In genomic region chr4:54277691-54278090, GRCh38 we compare ENCODE assay signal across 8 cellular contexts. TPM values are rescaled to one million over a fixed set of nuclear protein-coding genes. Genes with fewer than 3 reads are reported as not detected.
DNase-seq lines count a peak whose midpoint lies in the region; ATAC-seq, FAIRE-seq and TF ChIP-seq lines count a peak whose summit lies in the region.

No MANE protein-coding gene starts in this region.

- H3K36me3 ChIP-seq in right lobe of liver (no peaks in the 10 kb centered on the region), HepG2 (replicated peaks in 1 of 2; ENCODE audit: control insufficient read depth in 1 of 2, insufficient read depth in 2 of 2, low read length in 2 of 2) (no peaks in the 10 kb centered on the region), HUES6 (ENCODE audit: control insufficient read depth, insufficient read depth, low read length) (peaks cover 36% of the 10 kb centered on the region; the same call in 1 of the 2 replicates), aorta (ENCODE audit: control insufficient read depth in 1 of 2, insufficient read depth in 2 of 2, low read length in 1 of 2) (peaks cover 2 to 8% of the 10 kb centered on the region in 2 donors)

- H3K4me3 ChIP-seq in right lobe of liver (no peak overlapping the region), HepG2 (replicated peaks in 1 of 3; ENCODE audit: insufficient read depth in 1 of 3, low read depth in 2 of 3, low read length in 3 of 3) (no peak overlapping the region), HUES6 (ENCODE audit: low read depth, low read length) (peak overlapping the region; percentile 38), epithelial cell of esophagus (ENCODE audit: low read length) (no peak overlapping the region), aorta (ENCODE audit: low read length in 2 of 2) (no peak overlapping the region)

- H3K4me2 ChIP-seq in HepG2 (ENCODE audit: low read depth, low read length): no peak overlapping the region

- H3K27ac ChIP-seq in right lobe of liver (no peak overlapping the region), HepG2 (ENCODE audit: extremely low read length, insufficient read depth, low read length) (no peak overlapping the region), HUES6 (ENCODE audit: low read depth, low read length) (no peak overlapping the region), aorta (ENCODE audit: low read depth in 1 of 2, low read length in 2 of 2) (peak overlapping the region in 1 of 2 donors; percentile 91)

- WGBS in right lobe of liver (ENCODE audit: insufficient coverage, low coverage, low lambda C conversion rate, missing lambda C conversion rate): 43% methylated on average over 1 of the region's 1 CpG
- 0% methylated on average over 1 of the region's 1 CpG for WGBS in HepG2 (ENCODE audit: low lambda C conversion rate)
- 1 to 3% methylated on average over 1 of the region's 1 CpG for WGBS in aorta, 2 donors

- intact Hi-C loops in right lobe of liver (cut with DNase I): no loop called here
- intact Hi-C loops in HepG2 (cut with micrococcal nuclease; ENCODE audit: unreplicated experiment): no loop called here
- intact Hi-C loops in aorta (cut with DNase I): no loop called here

- no peak for FAIRE-seq in HepG2 (lab: Jason Lieb, UNC)

- H4K20me1 ChIP-seq in HepG2 (ENCODE audit: insufficient read depth, low read length): no peaks in the 10 kb centered on the region

- no peak for TF ChIP-seq RAD21 in HepG2 (CRISPR knock-in tag; IDR thresholded peaks at IDR 0.05)

- no peaks in the 10 kb centered on the region for H3K79me2 ChIP-seq in HepG2 (ENCODE audit: insufficient read depth, low read length)

- TF ChIP-seq CTCF in right lobe of liver (IDR thresholded peaks at IDR 0.05) (no peak), HepG2 (CRISPR knock-in tag; IDR thresholded peaks at IDR 0.05) (no peak), epithelial cell of esophagus (IDR thresholded peaks at IDR 0.05; ENCODE audit: insufficient read depth, low read depth, low read length, missing control alignments) (no peak)

- no peak overlapping the region for H2AFZ ChIP-seq in HepG2 (ENCODE audit: low read length)

- H3K9ac ChIP-seq in HepG2 (ENCODE audit: insufficient read depth, low read depth, low read length) (no peak overlapping the region), HUES6 (ENCODE audit: low read length) (no peak overlapping the region)

- ATAC-seq in right lobe of liver: peak in 3 of 4 donors; percentile 28 to 42 (median 36)
- ATAC-seq in HepG2: no peak
- ATAC-seq in aorta (ENCODE audit: low FRiP score): peak; percentile 15

- no TSS peak for BruUV-seq in HepG2 (replicated peaks; lab: Mats Ljungman, UMichigan)

- POLR2A ChIA-PET in HepG2 (lab: Yijun Ruan, JAX): no interaction called here

- no peak for DNase-seq in right lobe of liver
- no peak for DNase-seq in HepG2 (ENCODE audit: low spot score)
- peak; percentile 87 for DNase-seq in epithelial cell of esophagus (ENCODE audit: low read depth)
- DNase-seq in aorta: no peak
- no peak for DNase-seq in effector CD8-positive, alpha-beta T cell (lab: John Stamatoyannopoulos, UW)
- no peak for DNase-seq in NCI-H2227 (lab: John Stamatoyannopoulos, UW; ENCODE audit: unreplicated experiment)
- no peak for DNase-seq in stimulated activated CD4-positive, alpha-beta T cell treated with anti-CD3 and anti-CD28 coated beads, Interleukin-4, amount 100 ng/mL, for 1 hour

- H3K27me3 ChIP-seq in right lobe of liver: no peaks in the 10 kb centered on the region
- no peaks in the 10 kb centered on the region for H3K27me3 ChIP-seq in HepG2 (ENCODE audit: control insufficient read depth in 1 of 2, insufficient read depth in 2 of 2, low read length in 2 of 2)
- peaks cover 14% of the 10 kb centered on the region; the same call in 1 of the 2 replicates for H3K27me3 ChIP-seq in HUES6 (ENCODE audit: control insufficient read depth, insufficient read depth, low read length)
- H3K27me3 ChIP-seq in aorta (ENCODE audit: control insufficient read depth in 1 of 2, insufficient read depth in 2 of 2, low read length in 1 of 2): no peaks in the 10 kb centered on the region

- H3K4me1 ChIP-seq in right lobe of liver (no peaks in the 10 kb centered on the region), HepG2 (ENCODE audit: insufficient read depth, low read length) (no peaks in the 10 kb centered on the region), HUES6 (ENCODE audit: control insufficient read depth, insufficient read depth, low read length) (peaks cover 36% of the 10 kb centered on the region), aorta (ENCODE audit: control insufficient read depth in 1 of 2, insufficient read depth in 2 of 2, low read length in 2 of 2) (peaks cover 6 to 14% of the 10 kb centered on the region in 2 donors)

- H3K9me3 ChIP-seq in right lobe of liver (no peaks in the 10 kb centered on the region), HepG2 (ENCODE audit: low read length) (peaks cover 6% of the 10 kb centered on the region), HUES6 (ENCODE audit: control insufficient read depth, insufficient read depth, low read depth, low read length) (peaks cover 19% of the 10 kb centered on the region), aorta (ENCODE audit: control insufficient read depth, low read length) (no peaks in the 10 kb centered on the region)

- TF ChIP-seq EP300 in HepG2 (IDR thresholded peaks at IDR 0.05; ENCODE audit: low read depth in 2 of 2, low read length in 2 of 2) (no peak), HepG2 (CRISPR knock-in tag; IDR thresholded peaks at IDR 0.05; ENCODE audit: borderline replicate concordance) (no peak)

- TF ChIP-seq POLR2A in right lobe of liver (IDR thresholded peaks at IDR 0.05) (no peak), HepG2 (IDR thresholded peaks at IDR 0.05; ENCODE audit: insufficient read depth in 1 of 2, low read depth in 2 of 2, low read length in 2 of 2) (no peak)

- in situ Hi-C loops in HepG2 (cut with HindIII; ENCODE audit: extremely low pct_ligation_motif_present, low pct_unique_long_range_greater_than_20kb): no loop called here

- CTCF ChIA-PET in HepG2 (lab: Yijun Ruan, JAX; ENCODE audit: low intra/inter-chr PET ratio, low total read pairs): no interaction called here

TF ChIP-seq in HepG2, 621 proteins besides CTCF, POLR2A, EP300 and RAD21 (continues in another document):
- TF ChIP-seq ZNF354B (CRISPR knock-in tag; IDR thresholded peaks at IDR 0.05): no peak

RNA-seq across cellular contexts. Expression of gene PDGFRA, which starts 48.6 kb away (rescaled TPM):
- 10 to 100 TPM in 5 of 6 experiments, 1 to 10 TPM in 1; 7.0 to 32.6 (median 13.6) TPM for total RNA-seq in right lobe of liver
- 0.04 TPM in 1 of 2 replicates, not detected in the other for total RNA-seq in HepG2 (2016; rRNA removed; fragmentation: Illumina TruSeq; extraction: Trizol)
- not detected in 2 replicates for total RNA-seq in HepG2 (2016; cell fraction: cytosol; rRNA removed; fragmentation: Illumina TruSeq; extraction: Trizol; ENCODE audit: low read depth)
- 0.02 TPM in 1 of 2 replicates, not detected in the other for total RNA-seq in HepG2 (2016; cell fraction: insoluble cytoplasmic fraction; rRNA removed; fragmentation: Illumina TruSeq; extraction: Trizol)
- not detected in 2 replicates for total RNA-seq in HepG2 (2016; cell fraction: membrane; rRNA removed; fragmentation: Illumina TruSeq; extraction: Trizol)
- not detected in 2 replicates for total RNA-seq in HepG2 (2016; cell fraction: nucleus; rRNA removed; fragmentation: Illumina TruSeq; extraction: Trizol)
- polyA plus RNA-seq in HepG2 (2011; rRNA removed): 0.03 TPM in 1 of 2 replicates, not detected in the other
- 0.01 TPM in 1 of 2 replicates, not detected in the other for polyA plus RNA-seq in HepG2 (2011; cell fraction: cytosol; rRNA removed)
- 0.03 TPM in 1 of 2 replicates, not detected in the other for polyA plus RNA-seq in HepG2 (2011; cell fraction: nucleus; rRNA removed)
- polyA plus RNA-seq in HepG2 (2012): not detected in 2 replicates
- not detected in 2 replicates for polyA plus RNA-seq in HepG2 (2016; cell fraction: cytosol; fragmentation: Illumina TruSeq; extraction: Trizol; ENCODE audit: low read depth)
- polyA plus RNA-seq in HepG2 (2016; cell fraction: insoluble cytoplasmic fraction; fragmentation: Illumina TruSeq; extraction: Trizol; ENCODE audit: low read depth): not detected in 2 replicates
- polyA plus RNA-seq in HepG2 (2016; cell fraction: membrane; fragmentation: Illumina TruSeq; extraction: Trizol; ENCODE audit: low read depth): not detected in 2 replicates
- not detected in 2 replicates for polyA plus RNA-seq in HepG2 (2016; cell fraction: nucleus; fragmentation: Illumina TruSeq; extraction: Trizol; ENCODE audit: insufficient read depth, low read depth)
- 0.26 TPM in 1 of 2 replicates, not detected in the other for polyA minus RNA-seq in HepG2 (2011; rRNA and poly(A)+ RNA removed; ENCODE audit: low replicate concordance)
- polyA minus RNA-seq in HepG2 (2011; cell fraction: cytosol; rRNA and poly(A)+ RNA removed): not detected in 2 replicates
- polyA minus RNA-seq in HepG2 (2011; cell fraction: nucleus; rRNA and poly(A)+ RNA removed): not detected in 2 replicates
- 100 to 1,000 TPM; 167 to 297 TPM for total RNA-seq in aorta
- 100 to 1,000 TPM in 1 of 2 donors, 10 to 100 TPM in 1; 14.5 to 109 TPM for polyA plus RNA-seq in aorta

Comparison
In these comparisons a context has a peak if more than half of its experiments do, and no peak if none do; other contexts are left out.
1. RNA of gene PDGFRA, which starts 48.6 kb away (total RNA-seq): 167 to 297 TPM in aorta and 7.0 to 32.6 TPM in right lobe of liver; 0.02 to 0.04 TPM in HepG2; every median in the first group is over 4 times any median in the second.